1 cellular context compared by ENCODE assay signal in the genomic region with DNA sequence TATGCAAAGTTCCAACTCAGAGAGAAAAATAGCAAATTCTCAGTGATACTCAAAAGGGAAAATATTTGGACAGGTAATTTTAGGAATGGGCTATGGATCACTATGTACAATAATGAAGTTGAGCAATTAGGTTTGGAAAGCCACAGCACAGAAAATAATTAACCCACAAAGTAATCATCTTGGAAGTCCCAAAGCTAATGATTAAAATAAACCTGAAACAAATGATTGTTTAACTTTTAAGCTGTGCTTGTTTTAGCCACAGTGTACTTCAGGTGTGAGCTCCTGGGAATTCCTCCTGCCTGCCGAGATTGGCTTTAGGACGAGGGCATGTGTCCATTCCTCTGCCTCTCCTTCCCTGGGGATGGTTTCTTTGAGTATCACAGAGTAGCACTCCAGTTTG.
TF ChIP-seq lines count a peak whose summit lies in the region.

No MANE protein-coding gene starts in this region.

TF ChIP-seq in H1, 55 proteins besides CTCF, POLR2A, EP300 and RAD21:
- TF ChIP-seq CHD2 (IDR thresholded peaks at IDR 0.05; ENCODE audit: low read length) (no peak), TEAD4 (IDR thresholded peaks at IDR 0.05; ENCODE audit: low read depth, low read length) (no peak), YY1 (IDR thresholded peaks at IDR 0.05; ENCODE audit: low read depth, low read length) (no peak), KDM5A (IDR thresholded peaks at IDR 0.05; ENCODE audit: low read length) (no peak), ASH2L (IDR thresholded peaks at IDR 0.05; ENCODE audit: low read length) (no peak), BACH1 (IDR thresholded peaks at IDR 0.05; ENCODE audit: low read length) (no peak), KDM1A (IDR thresholded peaks at IDR 0.05; ENCODE audit: borderline replicate concordance, low read length) (no peak), GTF2F1 (IDR thresholded peaks at IDR 0.05; ENCODE audit: borderline replicate concordance, low read depth, low read length) (no peak), SRF (IDR thresholded peaks at IDR 0.05; ENCODE audit: low read depth, low read length) (no peak), SP2 (IDR thresholded peaks at IDR 0.05; ENCODE audit: low read length) (no peak)
